In genomic region chr12:55862931-55863330, GRCh38 we compare ENCODE assay signal across 1 cellular context. TPM values are rescaled to one million over a fixed set of nuclear protein-coding genes. Genes with fewer than 3 reads are reported as not detected.
"Had no signal": no experiment of that assay in that cellular context is flagged by ENCODE, and none has a peak within 500 bp of the region (broad histone marks: within the 10 kb centered on the region; RNA-seq: fewer than 3 reads in every experiment).

No MANE protein-coding gene starts in this region.

RNA-seq across cellular contexts. Expression of gene MMP19, which starts 20.2 kb away (rescaled TPM):
- total RNA-seq: HT-29 had no signal
